In the genomic region with DNA sequence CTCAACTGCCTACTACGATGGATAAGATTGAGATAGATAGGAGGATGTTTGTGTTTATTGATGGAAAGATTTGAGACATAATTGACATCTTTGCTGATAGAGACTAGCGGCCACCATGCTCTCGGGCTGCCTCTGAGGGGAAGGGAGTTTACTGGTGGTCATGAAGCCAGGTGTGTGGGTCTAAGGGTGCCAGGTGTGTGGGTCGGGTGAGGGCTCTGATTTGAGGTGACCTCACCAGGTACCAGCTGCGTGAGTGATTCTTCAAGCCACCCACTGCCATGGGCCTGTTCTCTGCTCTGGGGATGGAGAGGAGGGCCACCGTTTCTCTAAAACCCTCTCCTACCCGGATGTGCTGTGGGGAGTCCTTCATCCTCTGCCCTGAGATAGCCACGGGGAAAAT, we compare ENCODE assay signal across 23 cellular contexts. TPM values are rescaled to one million over a fixed set of nuclear protein-coding genes. Genes with fewer than 3 reads are reported as not detected.
A peak's percentile ranks its signal among the peaks of the same experiment; 100 is the strongest.
DNase-seq lines count a peak whose midpoint lies in the region; ATAC-seq and TF ChIP-seq lines count a peak whose summit lies in the region.
"Had no signal": no experiment of that assay in that cellular context is flagged by ENCODE, and none has a peak within 500 bp of the region (broad histone marks: within the 10 kb centered on the region; RNA-seq: fewer than 3 reads in every experiment).

No MANE protein-coding gene starts in this region.

- no peak overlapping the region for H3K27ac ChIP-seq in sigmoid colon
- H3K27ac ChIP-seq: psoas muscle, SJSA1, tibial artery had no signal

- no peaks in the 10 kb centered on the region for H3K9me3 ChIP-seq in Loucy (ENCODE audit: insufficient read depth, low read depth, low read length)
- no peaks in the 10 kb centered on the region for H3K9me3 ChIP-seq in sigmoid colon
- H3K9me3 ChIP-seq: tibial artery had no signal

- no peak for ATAC-seq in activated CD8-positive, alpha-beta memory T cell treated with anti-CD3 and anti-CD28 coated beads, Interleukin-2, amount 10 ng/mL, durations not matched to agents 7 days and 5 days
- ATAC-seq: GM23338, PC-3, psoas muscle had no signal

- H3K79me2 ChIP-seq in Loucy (ENCODE audit: insufficient read depth, low read length), result peaks cover 52% of the 10 kb centered on the region

- TF ChIP-seq EP300 in sigmoid colon (IDR thresholded peaks at IDR 0.05), result no peak

- peaks cover 5% of the 10 kb centered on the region for H3K9me3 Mint-ChIP-seq in activated CD8-positive, alpha-beta memory T cell treated with anti-CD3 and anti-CD28 coated beads, Interleukin-2, amount 10 ng/mL, durations not matched to agents 7 days and 5 days (ENCODE audit: low read depth)
- peaks cover 4% of the 10 kb centered on the region for H3K9me3 Mint-ChIP-seq in activated naive CD4-positive, alpha-beta T cell treated with anti-CD3 and anti-CD28 coated beads, Interleukin-2, amount 10 ng/mL, durations not matched to agents 7 days and 5 days

- H3F3A ChIP-seq in Loucy (ENCODE audit: low read depth), result peaks cover 8% of the 10 kb centered on the region; the same call in 1 of the 2 replicates

- no peaks in the 10 kb centered on the region for H3K9me2 ChIP-seq in Loucy (replicated peaks; ENCODE audit: low read depth, low read length)

- no peaks in the 10 kb centered on the region for H3K27me3 ChIP-seq in Loucy (ENCODE audit: insufficient read depth, low read length, poor library complexity, severe bottlenecking)
- H3K27me3 ChIP-seq in sigmoid colon, result peaks cover 0 to 13% (median 0%) of the 10 kb centered on the region in 3 donors
- H3K27me3 ChIP-seq: SJSA1 had no signal

- no peak for TF ChIP-seq CTCF in Loucy (conservative IDR thresholded peaks at IDR 0.05; ENCODE audit: low read length)
- TF ChIP-seq CTCF in sigmoid colon (IDR thresholded peaks at IDR 0.05), result no peak

- peak overlapping the region; percentile 71 for H3K4me3 ChIP-seq in Loucy (ENCODE audit: low read length, poor library complexity, severe bottlenecking)
- H3K4me3 ChIP-seq in sigmoid colon, result no peak overlapping the region
- H3K4me3 ChIP-seq: GM23338, psoas muscle, SJSA1, smooth muscle cell, tibial artery had no signal

- H3K27ac Mint-ChIP-seq in activated CD8-positive, alpha-beta memory T cell treated with anti-CD3 and anti-CD28 coated beads, Interleukin-2, amount 10 ng/mL, durations not matched to agents 7 days and 5 days, result peak overlapping the region; percentile 99
- H3K27ac Mint-ChIP-seq in activated naive CD4-positive, alpha-beta T cell treated with anti-CD3 and anti-CD28 coated beads, Interleukin-2, amount 10 ng/mL, durations not matched to agents 7 days and 5 days, result peak overlapping the region; percentile 87
- H3K27ac Mint-ChIP-seq: GM23338 had no signal

- peak overlapping the region; percentile 79 for H3K9ac ChIP-seq in Loucy (ENCODE audit: low read depth, low read length, poor library complexity, severe bottlenecking)

- no peak overlapping the region for H2AFZ ChIP-seq in Loucy (ENCODE audit: low read length)
- H2AFZ ChIP-seq: GM23338 had no signal

- H3K4me3 Mint-ChIP-seq in activated CD8-positive, alpha-beta memory T cell treated with anti-CD3 and anti-CD28 coated beads, Interleukin-2, amount 10 ng/mL, durations not matched to agents 7 days and 5 days, result peak overlapping the region; percentile 96
- peak overlapping the region; percentile 98 for H3K4me3 Mint-ChIP-seq in activated naive CD4-positive, alpha-beta T cell treated with anti-CD3 and anti-CD28 coated beads, Interleukin-2, amount 10 ng/mL, durations not matched to agents 7 days and 5 days
- H3K4me3 Mint-ChIP-seq: GM23338 had no signal

- no peaks in the 10 kb centered on the region for H3K27me3 Mint-ChIP-seq in activated CD8-positive, alpha-beta memory T cell treated with anti-CD3 and anti-CD28 coated beads, Interleukin-2, amount 10 ng/mL, durations not matched to agents 7 days and 5 days
- no peaks in the 10 kb centered on the region for H3K27me3 Mint-ChIP-seq in activated naive CD4-positive, alpha-beta T cell treated with anti-CD3 and anti-CD28 coated beads, Interleukin-2, amount 10 ng/mL, durations not matched to agents 7 days and 5 days

- H3K36me3 ChIP-seq in Loucy (ENCODE audit: insufficient read depth, low read length), result peaks cover 15% of the 10 kb centered on the region; the same call in 1 of the 2 replicates
- no peaks in the 10 kb centered on the region for H3K36me3 ChIP-seq in sigmoid colon
- H3K36me3 ChIP-seq: SJSA1, tibial artery had no signal

- peak overlapping the region; percentile 73 for H3K4me2 ChIP-seq in Loucy (ENCODE audit: low read depth, low read length, poor library complexity, severe bottlenecking)
- H3K4me2 ChIP-seq: GM23338, smooth muscle cell had no signal

- DNase-seq in activated CD8-positive, alpha-beta memory T cell treated with anti-CD3 and anti-CD28 coated beads, Interleukin-2, amount 10 ng/mL, durations not matched to agents 7 days and 5 days, result no peak
- DNase-seq in activated CD8-positive, alpha-beta memory T cell treated with anti-CD3 and anti-CD28 coated beads, Interleukin-2, amount 50 U/mL, for 4 hours, result no peak
- no peak for DNase-seq in activated naive CD4-positive, alpha-beta T cell treated with anti-CD3 and anti-CD28 coated beads, Interleukin-2, amount 10 ng/mL, durations not matched to agents 7 days and 5 days
- DNase-seq in sigmoid colon (peak; percentile 45), germinal center (ENCODE audit: low spot score) (no peak), GM19240 (ENCODE audit: insufficient read length, low spot score) (no peak), NCI-H187 (lab: John Stamatoyannopoulos, UW) (no peak)
- DNase-seq: activated CD4-positive, alpha-beta T cell treated with anti-CD3 and anti-CD28 coated beads for 1 hour; DMS79; foreskin fibroblast; hypothalamus; mesendoderm; NCI-H1436; NCI-H748 treated with DMSO at 0.1 percent for 48 hours; PC-3; psoas muscle; T1000; tibial artery had no signal

- peaks cover 75% of the 10 kb centered on the region for H3K4me1 ChIP-seq in Loucy (ENCODE audit: insufficient read depth, low read length, poor library complexity, severe bottlenecking)
- H3K4me1 ChIP-seq in sigmoid colon, result no peaks in the 10 kb centered on the region
- H3K4me1 ChIP-seq: psoas muscle, tibial artery had no signal

- 77% methylated on average over 8 of the region's 8 CpGs for WGBS in sigmoid colon, 2 donors

- intact Hi-C loops in sigmoid colon (cut with DNase I), result no loop called here

- TF ChIP-seq POLR2A in sigmoid colon (IDR thresholded peaks at IDR 0.05), result no peak

- peaks cover 50% of the 10 kb centered on the region for H3K4me1 Mint-ChIP-seq in activated CD8-positive, alpha-beta memory T cell treated with anti-CD3 and anti-CD28 coated beads, Interleukin-2, amount 10 ng/mL, durations not matched to agents 7 days and 5 days
- H3K4me1 Mint-ChIP-seq in activated naive CD4-positive, alpha-beta T cell treated with anti-CD3 and anti-CD28 coated beads, Interleukin-2, amount 10 ng/mL, durations not matched to agents 7 days and 5 days, result peaks cover 48% of the 10 kb centered on the region

- CTCF ChIA-PET in activated CD8-positive, alpha-beta memory T cell treated with anti-CD3 and anti-CD28 coated beads, Interleukin-2, amount 10 ng/mL, durations not matched to agents 7 days and 5 days (lab: Charles Lee), result interaction anchor here (5.7 kb wide), 1 partner anchor 15 kb away, joined by 41 read pairs; no protein-coding TSS in a partner anchor
- CTCF ChIA-PET in activated naive CD4-positive, alpha-beta T cell treated with anti-CD3 and anti-CD28 coated beads, Interleukin-2, amount 10 ng/mL, durations not matched to agents 7 days and 5 days (lab: Charles Lee), result interaction anchor here (4.7 kb wide), 1 partner anchor 26 kb away, joined by 25 read pairs; no protein-coding TSS in a partner anchor

- peaks cover 48% of the 10 kb centered on the region for H3K36me3 Mint-ChIP-seq in activated CD8-positive, alpha-beta memory T cell treated with anti-CD3 and anti-CD28 coated beads, Interleukin-2, amount 10 ng/mL, durations not matched to agents 7 days and 5 days
- peaks cover 48% of the 10 kb centered on the region for H3K36me3 Mint-ChIP-seq in activated naive CD4-positive, alpha-beta T cell treated with anti-CD3 and anti-CD28 coated beads, Interleukin-2, amount 10 ng/mL, durations not matched to agents 7 days and 5 days

- H4K20me1 ChIP-seq in Loucy (ENCODE audit: insufficient read depth, low read length, poor library complexity, severe bottlenecking), result no peaks in the 10 kb centered on the region

RNA-seq across cellular contexts. Expression of gene UBASH3A, which starts 3.1 kb away (rescaled TPM):
- 10 to 100 TPM; 75.3 to 89.5 TPM for total RNA-seq in activated CD8-positive, alpha-beta memory T cell treated with anti-CD3 and anti-CD28 coated beads, Interleukin-2, amount 10 ng/mL, durations not matched to agents 7 days and 5 days
- not detected for total RNA-seq in sigmoid colon
- polyA plus RNA-seq in sigmoid colon, result 1 to 10 TPM in 1 of 3 donors, not detected in 2; 3.9 TPM
- total RNA-seq: GM23338, SJSA1, smooth muscle cell had no signal
- polyA plus RNA-seq: GM23338, neural cell, smooth muscle cell had no signal

RNA-seq across cellular contexts. Expression of gene TMPRSS3, which starts 11.0 kb away (rescaled TPM):
- total RNA-seq in activated CD8-positive, alpha-beta memory T cell treated with anti-CD3 and anti-CD28 coated beads, Interleukin-2, amount 10 ng/mL, durations not matched to agents 7 days and 5 days, result 10 to 100 TPM; 22.3 to 27.4 TPM
- total RNA-seq in sigmoid colon, result under 1 TPM in 1 of 4 donors, not detected in 3; 0.16 TPM
- polyA plus RNA-seq in sigmoid colon, result 1 to 10 TPM in 1 of 3 donors, under 1 TPM in 1, not detected in 1; 0.60 to 1.3 TPM
- total RNA-seq: PC-3, smooth muscle cell had no signal
- polyA plus RNA-seq: GM23338, psoas muscle, smooth muscle cell had no signal

RNA-seq across cellular contexts. Expression of gene TFF1, which starts 40.5 kb away (rescaled TPM):
- not detected for total RNA-seq in activated CD8-positive, alpha-beta memory T cell treated with anti-CD3 and anti-CD28 coated beads, Interleukin-2, amount 10 ng/mL, durations not matched to agents 7 days and 5 days
- 1 to 10 TPM in 1 of 4 donors, not detected in 3; 1.1 TPM for total RNA-seq in sigmoid colon
- 100 to 1,000 TPM; 414 to 706 (median 493) TPM for polyA plus RNA-seq in sigmoid colon
- total RNA-seq: GM23338, psoas muscle, SJSA1 had no signal
- polyA plus RNA-seq: GM23338, neural cell had no signal

RNA-seq across cellular contexts. Expression of gene TFF2, which starts 56.1 kb away (rescaled TPM):
- total RNA-seq in activated CD8-positive, alpha-beta memory T cell treated with anti-CD3 and anti-CD28 coated beads, Interleukin-2, amount 10 ng/mL, durations not matched to agents 7 days and 5 days, result not detected
- not detected for total RNA-seq in sigmoid colon
- polyA plus RNA-seq in sigmoid colon, result 10 to 100 TPM in 1 of 3 donors, 1 to 10 TPM in 2; 1.5 to 23.4 (median 3.0) TPM
- total RNA-seq: GM23338, psoas muscle, SJSA1, smooth muscle cell had no signal
- polyA plus RNA-seq: GM23338, neural cell, psoas muscle, smooth muscle cell had no signal

Comparison
In these comparisons a context has a peak if more than half of its experiments do, and no peak if none do; other contexts are left out.
1. RNA of gene UBASH3A, which starts 3.1 kb away (total RNA-seq): 75.3 to 89.5 TPM in activated CD8-positive, alpha-beta memory T cell treated with anti-CD3 and anti-CD28 coated beads, Interleukin-2, amount 10 ng/mL, durations not matched to agents 7 days and 5 days; not detected in sigmoid colon; every median in the first group is over 10 times any median in the second.
2. RNA of gene TMPRSS3, which starts 11.0 kb away (total RNA-seq): 22.3 to 27.4 TPM in activated CD8-positive, alpha-beta memory T cell treated with anti-CD3 and anti-CD28 coated beads, Interleukin-2, amount 10 ng/mL, durations not matched to agents 7 days and 5 days; 0.16 TPM in sigmoid colon; every median in the first group is over 10 times any median in the second.